ENCODE assay signal across 8 cellular contexts in the genomic region with DNA sequence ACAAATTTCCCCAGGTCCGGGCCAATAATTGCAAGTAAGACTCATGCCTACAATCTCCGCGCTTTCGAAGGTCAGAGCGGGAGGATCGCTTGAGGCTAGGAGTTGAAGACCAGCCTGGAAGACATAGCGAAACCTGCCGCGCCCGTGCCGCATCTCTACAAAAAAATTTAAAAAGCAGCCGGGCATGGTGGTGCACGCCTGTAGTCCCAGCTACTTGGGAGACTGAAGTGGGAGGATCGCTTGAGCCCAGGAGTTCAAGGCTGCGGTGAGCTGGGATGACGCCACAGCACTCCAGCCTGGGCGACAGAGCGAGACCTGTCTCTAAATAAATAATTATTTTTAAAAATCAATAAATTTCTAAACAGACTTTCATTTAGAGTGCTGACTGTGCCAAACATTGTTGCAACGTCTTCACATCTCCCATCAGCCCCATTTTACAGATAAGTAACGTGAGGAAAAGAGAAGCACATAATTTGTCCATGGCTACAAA. TPM values are rescaled to one million over a fixed set of nuclear protein-coding genes. Genes with fewer than 3 reads are reported as not detected.
DNase-seq lines count a peak whose midpoint lies in the region; ATAC-seq, FAIRE-seq and TF ChIP-seq lines count a peak whose summit lies in the region.

No MANE protein-coding gene starts in this region.

- CTCF ChIA-PET in A549 (lab: Yijun Ruan, JAX) (interaction anchor here (1.4 to 1.7 kb wide), 2 partner anchors 16 to 111 kb away, joined by 4 read pairs; a partner anchor contains a TSS), GM10248 (lab: Yijun Ruan, JAX) (interaction anchor here (1.4 to 2.2 kb wide), 3 partner anchors 8 to 22 kb away, joined by 3 to 9 read pairs (median 3); a partner anchor contains a TSS)
- CTCF ChIA-PET in activated CD8-positive, alpha-beta T cell treated with anti-CD3 and anti-CD28 coated beads for 36 hours (lab: Charles Lee) = interaction anchor here (1.0 to 1.7 kb wide), 3 partner anchors 10 to 41 kb away, joined by 3 to 4 read pairs (median 4); no protein-coding TSS in a partner anchor

- H3K4me1 Mint-ChIP-seq in activated CD8-positive, alpha-beta T cell treated with anti-CD3 and anti-CD28 coated beads for 36 hours (ENCODE audit: low read depth) = peaks cover 7% of the 10 kb centered on the region

- TF ChIP-seq POLR2A in A549 (IDR thresholded peaks at IDR 0.05; ENCODE audit: low read length) (no peak), stomach (IDR thresholded peaks at IDR 0.05) (no peak)

- no peaks in the 10 kb centered on the region for H3K36me3 Mint-ChIP-seq in activated CD8-positive, alpha-beta T cell treated with anti-CD3 and anti-CD28 coated beads for 36 hours (ENCODE audit: low read depth)

- TF ChIP-seq RAD21 in A549 (conservative IDR thresholded peaks at IDR 0.05 in 1 of 2, IDR thresholded peaks at IDR 0.05 in 1 of 2) = no peak

- H3F3A ChIP-seq in GM23248 (ENCODE audit: insufficient read depth) = no peaks in the 10 kb centered on the region

- H3K4me2 ChIP-seq in A549 = peak overlapping the region; percentile 69
- H3K4me2 ChIP-seq in GM23248 (ENCODE audit: unreplicated experiment) = peak overlapping the region; percentile 99

- H3K9ac ChIP-seq in GM23248 = peak overlapping the region; percentile 91
- no peak overlapping the region for H3K9ac ChIP-seq in iPS-15b (ENCODE audit: low read depth, low read length)

- H2AFZ ChIP-seq in GM23248 = peak overlapping the region; percentile 96

- H3K4me1 ChIP-seq in A549 (peaks cover 15% of the 10 kb centered on the region), GM23248 (ENCODE audit: insufficient read depth) (no peaks in the 10 kb centered on the region), iPS-15b (ENCODE audit: control insufficient read depth, insufficient read depth, low read length) (no peaks in the 10 kb centered on the region), stomach (peaks cover 0 to 19% (median 11%) of the 10 kb centered on the region in 4 donors)

- no peak for TF ChIP-seq EP300 in A549 (IDR thresholded peaks at IDR 0.05)
- no peak for TF ChIP-seq EP300 in stomach (IDR thresholded peaks at IDR 0.05)

- intact Hi-C loops in activated CD8-positive, alpha-beta T cell treated with anti-CD3 and anti-CD28 coated beads for 36 hours (cut with micrococcal nuclease) = no loop called here
- intact Hi-C loops in stomach (cut with DNase I; ENCODE audit: low total_unique reads) = no loop called here

- H3K36me3 ChIP-seq in GM23248 (ENCODE audit: low read depth) = no peaks in the 10 kb centered on the region
- no peaks in the 10 kb centered on the region for H3K36me3 ChIP-seq in iPS-15b (ENCODE audit: control insufficient read depth, insufficient read depth, low read length)
- H3K36me3 ChIP-seq in stomach = no peaks in the 10 kb centered on the region

- POLR2A ChIA-PET in A549 (lab: Yijun Ruan, JAX) = interaction anchor here (1.4 kb wide), 1 partner anchor 22 kb away, joined by 6 read pairs; a partner anchor contains a TSS
- POLR2A ChIA-PET in activated CD8-positive, alpha-beta T cell treated with anti-CD3 and anti-CD28 coated beads for 36 hours (lab: Charles Lee) = interaction anchor here (0.9 to 1.3 kb wide), 3 partner anchors 22 to 37 kb away, joined by 3 to 5 read pairs (median 4); a partner anchor contains a TSS
- POLR2A ChIA-PET in GM10248 (lab: Yijun Ruan, JAX) = no interaction called here

- peak overlapping the region; percentile 81 for H3K4me3 ChIP-seq in A549
- peak overlapping the region; percentile 76 for H3K4me3 ChIP-seq in GM23248
- peak overlapping the region; percentile 91 for H3K4me3 ChIP-seq in iPS-15b (ENCODE audit: low read depth, low read length)
- peak overlapping the region; percentile 65 to 90 (median 76) for H3K4me3 ChIP-seq in stomach

- in situ Hi-C loops in GM23248 (cut with MboI) = no loop called here

- H3K9me3 ChIP-seq in A549 (no peaks in the 10 kb centered on the region), GM23248 (ENCODE audit: low read depth) (no peaks in the 10 kb centered on the region), iPS-15b (ENCODE audit: control insufficient read depth, insufficient read depth, low read length) (no peaks in the 10 kb centered on the region), stomach (peaks cover 0 to 7% (median 0%) of the 10 kb centered on the region in 4 donors)

- H3K27ac Mint-ChIP-seq in activated CD8-positive, alpha-beta T cell treated with anti-CD3 and anti-CD28 coated beads for 36 hours = no peak overlapping the region

- no peaks in the 10 kb centered on the region for H4K20me1 ChIP-seq in GM23248 (ENCODE audit: insufficient read depth)

- peaks cover 14% of the 10 kb centered on the region for H3K27me3 Mint-ChIP-seq in activated CD8-positive, alpha-beta T cell treated with anti-CD3 and anti-CD28 coated beads for 36 hours

- peaks cover 12% of the 10 kb centered on the region for H3K9me3 Mint-ChIP-seq in activated CD8-positive, alpha-beta T cell treated with anti-CD3 and anti-CD28 coated beads for 36 hours

- no peak for TF ChIP-seq CTCF in A549 (IDR thresholded peaks at IDR 0.05)
- no peak for TF ChIP-seq CTCF in activated CD8-positive, alpha-beta T cell treated with anti-CD3 and anti-CD28 coated beads for 36 hours (IDR thresholded peaks at IDR 0.05)
- no peak for TF ChIP-seq CTCF in stomach (IDR thresholded peaks at IDR 0.05)
- TF ChIP-seq CTCF in GM10248 (IDR thresholded peaks at IDR 0.05; ENCODE audit: control extremely low read depth, extremely low read depth, low read depth, missing control alignments) = no peak

- no peak for FAIRE-seq in A549 (lab: Jason Lieb, UNC)

- 4% methylated on average over 20 of the region's 20 CpGs for WGBS in A549 (ENCODE audit: missing lambda C conversion rate)
- WGBS in GM23248 (ENCODE audit: low coverage in 1 of 2, low lambda C conversion rate in 2 of 2, missing lambda C conversion rate in 2 of 2), 2 experiments = 15 to 17% methylated on average over 20 of the region's 20 CpGs
- WGBS in stomach, 5 donors = 8 to 17% (median 11%) methylated on average over 20 of the region's 20 CpGs

- no peak for DNase-seq in A549 (ENCODE audit: low read depth in 1 of 2, low spot score in 1 of 2)
- no peak for DNase-seq in GM23248
- DNase-seq in activated CD8-positive, alpha-beta T cell treated with anti-CD3 and anti-CD28 coated beads for 36 hours = no peak
- no peak for DNase-seq in stomach
- no peak for DNase-seq in GM10248 (ENCODE audit: extremely low spot score)
- no peak for DNase-seq in NCI-H446 treated with DMSO at 0.1 percent for 48 hours (lab: John Stamatoyannopoulos, UW)

- no peaks in the 10 kb centered on the region for H3K27me3 ChIP-seq in GM23248 (replicated peaks; ENCODE audit: insufficient read depth)
- peaks cover 3% of the 10 kb centered on the region for H3K27me3 ChIP-seq in iPS-15b (ENCODE audit: control insufficient read depth, insufficient read depth, low read length)
- no peaks in the 10 kb centered on the region for H3K27me3 ChIP-seq in stomach

- H3K4me3 Mint-ChIP-seq in activated CD8-positive, alpha-beta T cell treated with anti-CD3 and anti-CD28 coated beads for 36 hours = peak overlapping the region; percentile 80

- ATAC-seq in A549 = peak; percentile 54 to 60
- ATAC-seq in activated CD8-positive, alpha-beta T cell treated with anti-CD3 and anti-CD28 coated beads for 36 hours = peak; percentile 34
- ATAC-seq in GM21717 (IDR thresholded peaks at IDR 0.05; ENCODE audit: unreplicated experiment) = no peak

- H3K9me2 ChIP-seq in GM23248 (ENCODE audit: insufficient read depth) = no peaks in the 10 kb centered on the region

- peak overlapping the region; percentile 50 to 85; a peak in 4 of 6 replicates for H3K27ac ChIP-seq in A549
- H3K27ac ChIP-seq in GM23248 = no peak overlapping the region
- peak overlapping the region in 1 of 5 donors; percentile 75 for H3K27ac ChIP-seq in stomach

- no peaks in the 10 kb centered on the region for H3K79me2 ChIP-seq in GM23248 (ENCODE audit: insufficient read depth)

TF ChIP-seq in A549, 52 proteins besides CTCF, POLR2A, EP300 and RAD21 (continues in another document):
- no peak for TF ChIP-seq KDM1A (IDR thresholded peaks at IDR 0.05; ENCODE audit: low read depth)
- TF ChIP-seq KDM5A (IDR thresholded peaks at IDR 0.05) = peak; percentile 38; the same call in 1 of the 2 replicates

RNA-seq across cellular contexts. Expression of a gene that starts 0.5 kb away (rescaled TPM):
- 0.42 and 0.75 TPM in 2 replicates for polyA plus RNA-seq in A549 (2011; rRNA removed)
- polyA plus RNA-seq in A549 (2012; cell fraction: cytosol; rRNA removed) = 0.08 and 0.13 TPM in 2 replicates
- polyA plus RNA-seq in A549 (2012; cell fraction: nucleus; rRNA removed) = 0.14 and 0.16 TPM in 2 replicates
- polyA plus RNA-seq in A549 (2017; fragmentation: RNase III; extraction: RNeasy Plus Mini Kit Qiagen cat#74134 plus additional on column Dnase treatment) = 0.16 to 0.36 TPM (median 0.31 TPM) in 3 replicates
- 0.24 and 0.25 TPM in 2 replicates for polyA minus RNA-seq in A549 (2011; rRNA and poly(A)+ RNA removed)
- total RNA-seq in GM23248 (2014; rRNA removed; shearing (Covaris generic)) = not detected in 2 replicates
- polyA plus RNA-seq in GM23248 (2016; fragmentation: Nextera tagmentation; extraction: Ambion mirVana) = 0.14 and 0.29 TPM in 2 replicates
- total RNA-seq in activated CD8-positive, alpha-beta T cell treated with anti-CD3 and anti-CD28 coated beads for 36 hours = under 1 TPM in 1 of 2 experiments, not detected in 1; 0.16 TPM
- 1 to 10 TPM in 2 of 5 donors, under 1 TPM in 1, not detected in 2; under 0.01 to 2.0 (median 1.2) TPM for total RNA-seq in stomach
- under 1 TPM in 2 of 3 donors, not detected in 1; 0.12 to 0.25 TPM for polyA plus RNA-seq in stomach

RNA-seq across cellular contexts. Expression of a gene that starts 22.0 kb away (rescaled TPM):
- polyA plus RNA-seq in A549 (2011; rRNA removed) (172 and 204 TPM in 2 replicates), A549 (2017; fragmentation: RNase III; extraction: RNeasy Plus Mini Kit Qiagen cat#74134 plus additional on column Dnase treatment) (152 to 163 TPM (median 156 TPM) in 3 replicates), GM23248 (2016; fragmentation: Nextera tagmentation; extraction: Ambion mirVana) (375 and 387 TPM in 2 replicates), stomach (100 to 1,000 TPM; 123 to 192 (median 159) TPM)
- 97.9 and 112 TPM in 2 replicates for polyA plus RNA-seq in A549 (2012; cell fraction: cytosol; rRNA removed)
- 33.3 and 54.1 TPM in 2 replicates for polyA plus RNA-seq in A549 (2012; cell fraction: nucleus; rRNA removed)
- polyA minus RNA-seq in A549 (2011; rRNA and poly(A)+ RNA removed) = 23.8 TPM in 2 replicates
- total RNA-seq in GM23248 (2014; rRNA removed; shearing (Covaris generic)) = 143 and 236 TPM in 2 replicates
- total RNA-seq in activated CD8-positive, alpha-beta T cell treated with anti-CD3 and anti-CD28 coated beads for 36 hours = 100 to 1,000 TPM; 179 to 189 TPM
- total RNA-seq in stomach = 10 to 100 TPM in 4 of 5 donors, 1 to 10 TPM in 1; 9.8 to 81.3 (median 40.8) TPM

RNA-seq across cellular contexts. Expression of a gene that starts 36.3 kb away (rescaled TPM):
- 5.7 and 6.3 TPM in 2 replicates for polyA plus RNA-seq in A549 (2011; rRNA removed)
- polyA plus RNA-seq in A549 (2012; cell fraction: cytosol; rRNA removed) = 1.7 and 2.1 TPM in 2 replicates
- 0.80 and 3.0 TPM in 2 replicates for polyA plus RNA-seq in A549 (2012; cell fraction: nucleus; rRNA removed)
- 1.3 to 1.9 TPM (median 1.8 TPM) in 3 replicates for polyA plus RNA-seq in A549 (2017; fragmentation: RNase III; extraction: RNeasy Plus Mini Kit Qiagen cat#74134 plus additional on column Dnase treatment)
- polyA minus RNA-seq in A549 (2011; rRNA and poly(A)+ RNA removed) = 1.6 and 2.8 TPM in 2 replicates
- total RNA-seq in GM23248 (2014; rRNA removed; shearing (Covaris generic)) = 1.1 and 8.7 TPM in 2 replicates
- polyA plus RNA-seq in GM23248 (2016; fragmentation: Nextera tagmentation; extraction: Ambion mirVana) = 2.2 TPM in 2 replicates
- total RNA-seq in activated CD8-positive, alpha-beta T cell treated with anti-CD3 and anti-CD28 coated beads for 36 hours = 1 to 10 TPM; 1.8 to 2.7 TPM
- total RNA-seq in stomach = 10 to 100 TPM in 1 of 5 donors, 1 to 10 TPM in 2, under 1 TPM in 2; under 0.01 to 13.4 (median 5.7) TPM
- polyA plus RNA-seq in stomach = 10 to 100 TPM; 22.1 to 26.6 (median 23.7) TPM
